34 cellular contexts compared by ENCODE assay signal in the genomic region with DNA sequence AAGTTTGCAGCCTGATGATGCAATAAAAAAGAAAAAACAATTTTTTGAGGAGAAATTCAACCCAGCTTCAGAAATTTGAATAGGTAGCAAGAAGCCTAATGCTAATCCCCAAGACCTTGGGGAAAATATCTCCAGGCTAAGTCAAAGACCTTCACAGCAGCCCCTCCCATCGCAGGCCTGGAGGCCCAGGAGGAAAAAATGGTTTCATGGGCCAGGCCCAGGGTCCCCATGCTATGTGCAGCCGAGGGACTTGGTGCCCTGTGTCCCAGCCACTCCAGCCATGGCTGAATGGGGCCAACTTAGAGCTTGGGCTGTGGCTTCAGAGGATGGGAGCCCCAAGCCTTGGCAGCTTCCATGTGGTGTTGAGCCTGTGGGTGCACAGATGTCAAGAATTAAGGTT.
DNase-seq lines count a peak whose midpoint lies in the region; ATAC-seq, FAIRE-seq and TF ChIP-seq lines count a peak whose summit lies in the region.
"Had no signal": no experiment of that assay in that cellular context is flagged by ENCODE, and none has a peak within 500 bp of the region (broad histone marks: within the 10 kb centered on the region; RNA-seq: fewer than 3 reads in every experiment).

No MANE protein-coding gene starts in this region.

- in situ Hi-C loops in K562 (cut with MboI): no loop called here

- TF ChIP-seq POLR2A in A549 (IDR thresholded peaks at IDR 0.05; ENCODE audit: low read length) (no peak), K562 (conservative IDR thresholded peaks at IDR 0.05) (no peak)

- no peak for TF ChIP-seq CTCF in A549 (IDR thresholded peaks at IDR 0.05)
- TF ChIP-seq CTCF in HEK293 (tag by site-specific recombination; IDR thresholded peaks at IDR 0.05): no peak
- TF ChIP-seq CTCF in K562 (IDR thresholded peaks at IDR 0.05 in 2 of 3, conservative IDR thresholded peaks at IDR 0.05 in 1 of 3; ENCODE audit: insufficient read depth in 2 of 3, low read depth in 1 of 3, low read length in 3 of 3): no peak
- no peak for TF ChIP-seq CTCF in natural killer cell (IDR thresholded peaks at IDR 0.05)

- H3K9me1 ChIP-seq in K562 (ENCODE audit: control insufficient read depth, insufficient read depth, low read length): no peaks in the 10 kb centered on the region

- WGBS in A549 (ENCODE audit: missing lambda C conversion rate): 0% methylated on average over 1 of the region's 2 CpGs
- 0% methylated on average over 1 of the region's 2 CpGs for WGBS in K562 (ENCODE audit: insufficient coverage, low coverage, missing lambda C conversion rate)

- H3K27me3 ChIP-seq in K562 (ENCODE audit: control insufficient read depth in 2 of 2, insufficient read depth in 2 of 2, low read length in 2 of 2): no peaks in the 10 kb centered on the region
- H3K27me3 ChIP-seq: BLaER1; BLaER1 treated with 17β-estradiol and CSF1 and Interleukin-3, amounts not matched to agents 10 nM and 100 nM had no signal

- no peak for TF ChIP-seq EP300 in A549 (IDR thresholded peaks at IDR 0.05)
- TF ChIP-seq EP300 in K562 (IDR thresholded peaks at IDR 0.05; ENCODE audit: low read length): no peak

- H3K4me3 ChIP-seq in A549 (no peak overlapping the region), HEK293 (ENCODE audit: low read depth, low read length) (no peak overlapping the region), K562 (no peak overlapping the region)
- H3K4me3 ChIP-seq: BLaER1 had no signal

- intact Hi-C loops in K562 (cut with micrococcal nuclease) (no loop called here), natural killer cell (cut with micrococcal nuclease) (no loop called here)

- no peak overlapping the region for H3K27ac Mint-ChIP-seq in natural killer cell
- H3K27ac Mint-ChIP-seq: B cell; CD14-positive monocyte; CD4-positive, alpha-beta memory T cell; CD4-positive, alpha-beta T cell; CD8-positive, alpha-beta memory T cell; CD8-positive, alpha-beta T cell had no signal

- H3K4me2 ChIP-seq in A549: no peak overlapping the region
- H3K4me2 ChIP-seq in K562 (ENCODE audit: insufficient read depth, low read length): no peak overlapping the region
- H3K4me2 ChIP-seq: BLaER1; BLaER1 treated with 17β-estradiol and CSF1 and Interleukin-3, amounts not matched to agents 10 nM and 100 nM had no signal

- H4K20me1 ChIP-seq in K562 (replicated peaks; ENCODE audit: control insufficient read depth, insufficient read depth, low read length): no peaks in the 10 kb centered on the region
- H4K20me1 ChIP-seq: BLaER1; BLaER1 treated with 17β-estradiol and CSF1 and Interleukin-3, amounts not matched to agents 10 nM and 100 nM had no signal

- POLR2A ChIA-PET in A549 (lab: Yijun Ruan, JAX) (no interaction called here), HEK293 (lab: Yijun Ruan, JAX) (no interaction called here), K562 (lab: Yijun Ruan, JAX) (no interaction called here)

- peaks cover 2 to 5% of the 10 kb centered on the region in 2 donors for H3K9me3 Mint-ChIP-seq in natural killer cell

- no peak overlapping the region for H2AFZ ChIP-seq in K562 (ENCODE audit: low read depth, low read length)

- H3K9me3 ChIP-seq in A549 (no peaks in the 10 kb centered on the region), HEK293 (ENCODE audit: control insufficient read depth, insufficient read depth, low read depth, low read length) (no peaks in the 10 kb centered on the region), K562 (replicated peaks; ENCODE audit: control insufficient read depth, insufficient read depth, low read depth, low read length) (no peaks in the 10 kb centered on the region)
- H3K9me3 ChIP-seq: BE2C had no signal

- H3K27ac ChIP-seq in A549: no peak overlapping the region
- H3K27ac ChIP-seq in HEK293 (ENCODE audit: extremely low read depth, low read depth, low read length): no peak overlapping the region
- H3K27ac ChIP-seq in K562 (ENCODE audit: extremely low read depth, low read depth, low read length): no peak overlapping the region
- H3K27ac ChIP-seq: 22Rv1; BLaER1; BLaER1 treated with 17β-estradiol and CSF1 and Interleukin-3, amounts not matched to agents 10 nM and 100 nM; C4-2B had no signal

- H3K4me1 ChIP-seq in A549 (no peaks in the 10 kb centered on the region), HEK293 (ENCODE audit: control insufficient read depth, insufficient read depth, low read length) (no peaks in the 10 kb centered on the region), K562 (replicated peaks in 1 of 2; ENCODE audit: control insufficient read depth in 2 of 2, insufficient read depth in 2 of 2, low read length in 2 of 2) (no peaks in the 10 kb centered on the region)
- H3K4me1 ChIP-seq: BE2C; BLaER1; BLaER1 treated with 17β-estradiol and CSF1 and Interleukin-3, amounts not matched to agents 10 nM and 100 nM; Caco-2 had no signal

- H3K4me3 Mint-ChIP-seq in natural killer cell: no peak overlapping the region
- H3K4me3 Mint-ChIP-seq: B cell; CD14-positive monocyte; CD4-positive, alpha-beta memory T cell; CD4-positive, alpha-beta T cell; CD4-positive, CD25-positive, alpha-beta regulatory T cell; CD8-positive, alpha-beta memory T cell; CD8-positive, alpha-beta T cell had no signal

- FAIRE-seq in A549 (lab: Jason Lieb, UNC) (no peak), K562 (lab: Jason Lieb, UNC) (no peak)
- FAIRE-seq: A204.1, D721Med had no signal

- ATAC-seq in A549 (no peak), K562 (no peak), GM19395 (IDR thresholded peaks at IDR 0.05; ENCODE audit: unreplicated experiment) (no peak), natural killer cell (no peak)
- ATAC-seq: CD8-positive, alpha-beta T cell had no signal

- H3K36me3 ChIP-seq in HEK293 (ENCODE audit: control insufficient read depth in 2 of 2, insufficient read depth in 1 of 2, low read length in 2 of 2): no peaks in the 10 kb centered on the region
- no peaks in the 10 kb centered on the region for H3K36me3 ChIP-seq in K562 (ENCODE audit: control insufficient read depth, insufficient read depth, low read length)
- H3K36me3 ChIP-seq: BE2C, BLaER1 had no signal

- no peaks in the 10 kb centered on the region for H3K36me3 Mint-ChIP-seq in natural killer cell
- H3K36me3 Mint-ChIP-seq: CD14-positive monocyte; CD4-positive, CD25-positive, alpha-beta regulatory T cell; CD8-positive, alpha-beta T cell had no signal

- BruUV-seq in K562 (replicated peaks; lab: Mats Ljungman, UMichigan): no TSS peak

- no peak for DNase-seq in A549 (ENCODE audit: low read depth in 1 of 2, low spot score in 1 of 2)
- DNase-seq in K562 (ENCODE audit: extremely low read depth in 1 of 4, low spot score in 3 of 4): no peak
- DNase-seq in amygdala (lab: John Stamatoyannopoulos, UW): no peak
- no peak for DNase-seq in natural killer cell
- DNase-seq: 8988T; ACHN; AML-193; BE2C; C1 segment of cervical spinal cord; Caco-2; Calu3; CD4-positive, alpha-beta memory T cell; CD4-positive, alpha-beta T cell; CD4-positive, CD25-positive, alpha-beta regulatory T cell; CD8-positive, alpha-beta memory T cell; CD8-positive, alpha-beta T cell; COR-L47; DMS 273 treated with DMSO at 0.1 percent for 48 hours; DMS153; DMS53; DMS79; DMS79 treated with DMSO at 0.1 percent for 48 hours; DND-41; EL had no signal

- CTCF ChIA-PET in A549 (lab: Yijun Ruan, JAX): no interaction called here
- CTCF ChIA-PET in HEK293 (lab: Yijun Ruan, JAX): no interaction called here
- CTCF ChIA-PET in K562 (lab: Yijun Ruan, JAX; ENCODE audit: low intra/inter-chr PET ratio): no interaction called here

- no peaks in the 10 kb centered on the region for H3K79me2 ChIP-seq in K562 (ENCODE audit: control insufficient read depth, insufficient read depth, low read length)

- TF ChIP-seq RAD21 in A549 (conservative IDR thresholded peaks at IDR 0.05 in 1 of 2, IDR thresholded peaks at IDR 0.05 in 1 of 2) (no peak), K562 (CRISPR knock-in tag; conservative IDR thresholded peaks at IDR 0.05 in 1 of 2, IDR thresholded peaks at IDR 0.05 in 1 of 2) (no peak)

- H3K27me3 Mint-ChIP-seq in natural killer cell (ENCODE audit: low read depth in 2 of 2): peaks cover 0 to 8% of the 10 kb centered on the region in 2 donors

- no peaks in the 10 kb centered on the region for H3K4me1 Mint-ChIP-seq in natural killer cell
- H3K4me1 Mint-ChIP-seq: B cell; CD14-positive monocyte; CD4-positive, alpha-beta memory T cell; CD4-positive, CD25-positive, alpha-beta regulatory T cell; CD8-positive, alpha-beta memory T cell had no signal

- no peak overlapping the region for H3K9ac ChIP-seq in K562 (ENCODE audit: insufficient read depth in 1 of 2, low read depth in 2 of 2, low read length in 2 of 2)
- H3K9ac ChIP-seq: BLaER1; BLaER1 treated with 17β-estradiol and CSF1 and Interleukin-3, amounts not matched to agents 10 nM and 100 nM had no signal

TF ChIP-seq in A549, 52 proteins besides CTCF, POLR2A, EP300 and RAD21:
- TF ChIP-seq FOSL2 (IDR thresholded peaks at IDR 0.05) (no peak), FOSL2 (CRISPR knock-in tag; IDR thresholded peaks at IDR 0.05) (no peak), ZFP36 (IDR thresholded peaks at IDR 0.05; ENCODE audit: borderline replicate concordance, partially characterized antibody) (peak; percentile 73)

TF ChIP-seq in HEK293, 187 proteins besides CTCF, POLR2A, EP300 and RAD21:
- TF ChIP-seq ZNF510 (tag by site-specific recombination; IDR thresholded peaks at IDR 0.05; ENCODE audit: insufficient replicate concordance): no peak
- TF ChIP-seq ZNF585B (tag by site-specific recombination; IDR thresholded peaks at IDR 0.05): peak; percentile 87
- no peak for TF ChIP-seq ZNF558 (tag by site-specific recombination; IDR thresholded peaks at IDR 0.05)
- no peak for TF ChIP-seq ZNF514 (tag by site-specific recombination; IDR thresholded peaks at IDR 0.05)
TF ChIP-seq in HEK293: peak in this region for 1.

TF ChIP-seq in K562, 482 proteins besides CTCF, POLR2A, EP300 and RAD21 (continues in another document):
- TF ChIP-seq EWSR1 (IDR thresholded peaks at IDR 0.05; ENCODE audit: borderline replicate concordance, low read depth, partially characterized antibody): no peak
- TF ChIP-seq ZFP36 (IDR thresholded peaks at IDR 0.05; ENCODE audit: low read depth, low read length, partially characterized antibody): peak; percentile 46
- TF ChIP-seq, protein P1, sequence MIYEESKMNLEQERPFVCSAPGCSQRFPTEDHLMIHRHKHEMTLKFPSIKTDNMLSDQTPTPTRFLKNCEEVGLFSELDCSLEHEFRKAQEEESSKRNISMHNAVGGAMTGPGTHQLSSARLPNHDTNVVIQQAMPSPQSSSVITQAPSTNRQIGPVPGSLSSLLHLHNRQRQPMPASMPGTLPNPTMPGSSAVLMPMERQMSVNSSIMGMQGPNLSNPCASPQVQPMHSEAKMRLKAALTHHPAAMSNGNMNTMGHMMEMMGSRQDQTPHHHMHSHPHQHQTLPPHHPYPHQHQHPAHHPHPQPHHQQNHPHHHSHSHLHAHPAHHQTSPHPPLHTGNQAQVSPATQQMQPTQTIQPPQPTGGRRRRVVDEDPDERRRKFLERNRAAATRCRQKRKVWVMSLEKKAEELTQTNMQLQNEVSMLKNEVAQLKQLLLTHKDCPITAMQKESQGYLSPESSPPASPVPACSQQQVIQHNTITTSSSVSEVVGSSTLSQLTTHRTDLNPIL (CRISPR knock-in tag; IDR thresholded peaks at IDR 0.05): no peak
